Comparison of ENCODE assay signal across 17 cellular contexts in the genomic region with DNA sequence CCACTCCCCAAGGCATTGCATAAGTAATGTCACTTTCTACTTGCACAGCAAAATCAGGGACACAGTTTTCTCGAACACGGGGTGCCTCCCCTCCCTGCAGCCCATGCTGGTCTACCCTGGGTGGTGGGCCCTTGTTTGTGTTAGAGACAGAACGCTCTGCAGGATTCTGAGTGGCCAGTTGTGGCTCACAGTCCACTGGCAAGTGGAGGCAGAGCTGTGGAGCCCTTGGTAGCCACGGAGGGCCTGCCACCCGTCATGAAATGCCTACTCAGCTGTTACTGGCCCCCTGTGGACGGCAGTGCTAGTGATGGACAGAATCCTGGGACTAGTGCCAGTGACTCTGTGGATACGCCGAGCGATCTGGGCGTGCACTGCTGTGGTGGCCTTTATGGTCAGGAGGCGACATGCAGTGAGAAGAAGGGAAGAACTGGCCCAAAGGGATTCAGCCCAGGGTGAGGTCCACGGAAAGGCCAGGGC. TPM values are rescaled to one million over a fixed set of nuclear protein-coding genes. Genes with fewer than 3 reads are reported as not detected.
DNase-seq lines count a peak whose midpoint lies in the region; ATAC-seq and TF ChIP-seq lines count a peak whose summit lies in the region.
"Had no signal": no experiment of that assay in that cellular context is flagged by ENCODE, and none has a peak within 500 bp of the region (broad histone marks: within the 10 kb centered on the region; RNA-seq: fewer than 3 reads in every experiment).

No MANE protein-coding gene starts in this region.

- peak overlapping the region; percentile 15 for H3K4me3 ChIP-seq in coronary artery
- H3K4me3 ChIP-seq in mesenchymal stem cell (ENCODE audit: insufficient read depth in 1 of 2, low read depth in 1 of 2, low read length in 2 of 2), result no peak overlapping the region
- no peak overlapping the region for H3K4me3 ChIP-seq in thyroid gland (replicated peaks in 1 of 3)
- no peak overlapping the region for H3K4me3 ChIP-seq in SK-N-SH (ENCODE audit: low read depth in 2 of 2, low read length in 1 of 2)
- H3K4me3 ChIP-seq: MG63 had no signal

- WGBS in mesenchymal stem cell, result 97% methylated on average over 12 of the region's 12 CpGs
- WGBS in thyroid gland, 2 donors, result 82 to 93% methylated on average over 8 to 12 of the region's 12 CpGs
- WGBS in SK-N-SH (ENCODE audit: low lambda C conversion rate), result 95% methylated on average over 9 of the region's 12 CpGs

- no peak overlapping the region for H2BK15ac ChIP-seq in mesenchymal stem cell (ENCODE audit: low read depth, poor library complexity, severe bottlenecking)

- H3K9me3 ChIP-seq in mesenchymal stem cell (ENCODE audit: control insufficient read depth, low read length) (no peaks in the 10 kb centered on the region), thyroid gland (no peaks in the 10 kb centered on the region), SK-N-SH (no peaks in the 10 kb centered on the region)
- H3K9me3 ChIP-seq: MG63 had no signal

- peaks cover 15% of the 10 kb centered on the region; the same call in 1 of the 2 replicates for H3K79me2 ChIP-seq in SK-N-SH (ENCODE audit: insufficient read depth)

- no peaks in the 10 kb centered on the region for H3K27me3 ChIP-seq in mesenchymal stem cell (ENCODE audit: control insufficient read depth in 1 of 2, insufficient read depth in 1 of 2, low read length in 2 of 2)
- H3K27me3 ChIP-seq in thyroid gland, result no peaks in the 10 kb centered on the region
- H3K27me3 ChIP-seq in SK-N-SH (ENCODE audit: insufficient read depth), result no peaks in the 10 kb centered on the region
- H3K27me3 ChIP-seq: MG63 had no signal

- no peaks in the 10 kb centered on the region for H4K20me1 ChIP-seq in SK-N-SH (ENCODE audit: insufficient read depth)

- H4K91ac ChIP-seq in mesenchymal stem cell (ENCODE audit: low read length), result peak overlapping the region; percentile 44

- H3K4ac ChIP-seq in mesenchymal stem cell (ENCODE audit: low read depth in 1 of 2, low read length in 2 of 2), result no peak overlapping the region

- no peak overlapping the region for H2AK5ac ChIP-seq in mesenchymal stem cell (ENCODE audit: low read length, severe bottlenecking)

- no peak overlapping the region for H3K14ac ChIP-seq in mesenchymal stem cell (ENCODE audit: low read length in 2 of 2)

- no peak for TF ChIP-seq RAD21 in SK-N-SH (IDR thresholded peaks at IDR 0.05; ENCODE audit: low read length)

- no peaks in the 10 kb centered on the region for H3K9me2 ChIP-seq in SK-N-SH

- ATAC-seq in GM21390 (IDR thresholded peaks at IDR 0.05; ENCODE audit: unreplicated experiment), result no peak
- ATAC-seq: CD8-positive, alpha-beta T cell had no signal

- H2AFZ ChIP-seq in mesenchymal stem cell (ENCODE audit: low read depth, low read length) (no peak overlapping the region), SK-N-SH (ENCODE audit: low read depth) (no peak overlapping the region)

- no peak overlapping the region for H2BK5ac ChIP-seq in mesenchymal stem cell (ENCODE audit: low read depth, low read length, poor library complexity, severe bottlenecking)

- no peak overlapping the region for H2BK120ac ChIP-seq in mesenchymal stem cell (ENCODE audit: low read depth, low read length)

- CTCF ChIA-PET in RWPE1 (lab: Yijun Ruan, JAX) (no interaction called here), SK-N-SH (lab: Yijun Ruan, JAX) (no interaction called here)

- H3K18ac ChIP-seq in mesenchymal stem cell (ENCODE audit: low read depth in 1 of 2, low read length in 2 of 2), result peak overlapping the region in 1 of 2 experiments; percentile 21

- no peak for TF ChIP-seq POLR2A in thyroid gland (IDR thresholded peaks at IDR 0.05)

- no peak overlapping the region for H4K8ac ChIP-seq in mesenchymal stem cell (ENCODE audit: low read length)

- H2BK12ac ChIP-seq in mesenchymal stem cell (ENCODE audit: low read length in 2 of 2), result no peak overlapping the region

- H3K27ac ChIP-seq in RWPE1 (peak overlapping the region; percentile 10; the same call in 1 of the 2 replicates), coronary artery (peak overlapping the region; percentile 12 to 85), mesenchymal stem cell (ENCODE audit: low read length, poor library complexity, severe bottlenecking) (no peak overlapping the region), thyroid gland (peak overlapping the region; percentile 15 to 64 (median 46)), SK-N-SH (ENCODE audit: low read depth in 2 of 2, low read length in 1 of 2) (no peak overlapping the region)

- no peak overlapping the region for H3K9ac ChIP-seq in mesenchymal stem cell (ENCODE audit: low read length)
- no peak overlapping the region for H3K9ac ChIP-seq in SK-N-SH

- H3F3A ChIP-seq in SK-N-SH (replicated peaks; ENCODE audit: insufficient read depth), result peaks cover 17% of the 10 kb centered on the region

- H3K36me3 ChIP-seq in mesenchymal stem cell (ENCODE audit: control insufficient read depth in 1 of 2, insufficient read depth in 2 of 2, low read depth in 1 of 2, low read length in 2 of 2) (peaks cover 2 to 7% of the 10 kb centered on the region in 2 experiments), thyroid gland (no peaks in the 10 kb centered on the region), SK-N-SH (replicated peaks in 1 of 2; ENCODE audit: control insufficient read depth in 1 of 2, insufficient read depth in 2 of 2, low read length in 1 of 2) (no peaks in the 10 kb centered on the region)
- H3K36me3 ChIP-seq: MG63 had no signal

- intact Hi-C loops in thyroid gland (cut with DNase I), result no loop called here

- POLR2A ChIA-PET in RWPE1 (lab: Yijun Ruan, JAX; ENCODE audit: low non-redundant PET) (no interaction called here), SK-N-SH (lab: Yijun Ruan, JAX) (no interaction called here)

- TF ChIP-seq CTCF in RWPE1 (conservative IDR thresholded peaks at IDR 0.05; ENCODE audit: low read depth) (no peak), coronary artery (IDR thresholded peaks at IDR 0.05) (no peak), thyroid gland (IDR thresholded peaks at IDR 0.05) (no peak), SK-N-SH (IDR thresholded peaks at IDR 0.05) (no peak)

- no peak overlapping the region for H3K23ac ChIP-seq in mesenchymal stem cell (ENCODE audit: low read length in 2 of 2)

- H3K4me2 ChIP-seq in mesenchymal stem cell (ENCODE audit: low read length, poor library complexity, severe bottlenecking) (no peak overlapping the region), SK-N-SH (no peak overlapping the region)

- no peak for TF ChIP-seq EP300 in SK-N-SH (IDR thresholded peaks at IDR 0.05; ENCODE audit: borderline replicate concordance in 1 of 2, low read depth in 1 of 2, low read length in 1 of 2)

- DNase-seq in RWPE1 (ENCODE audit: low spot score) (no peak), coronary artery (ENCODE audit: low spot score) (no peak), mesenchymal stem cell (no peak), thyroid gland (no peak), SK-N-SH (no peak)
- no peak for DNase-seq in activated CD8-positive, alpha-beta memory T cell treated with anti-CD3 and anti-CD28 coated beads for 24 hours
- DNase-seq: CD8-positive, alpha-beta T cell; DMS 273 treated with DMSO at 0.1 percent for 48 hours; MG63; NCI-H1092 treated with DMSO at 0.1 percent for 48 hours; NCI-H1694; NCI-H2107; NCI-H226; NCI-H526 treated with DMSO at 0.1 percent for 48 hours; NK-92 treated with Interleukin-12 subunit alpha and Interleukin-12 subunit beta, amount 100 ng/mL, for 24 hours; OCI-M1 had no signal

- peaks cover 2% of the 10 kb centered on the region for H3K79me1 ChIP-seq in mesenchymal stem cell (replicated peaks; ENCODE audit: low read length, poor library complexity, severe bottlenecking)

- peaks cover 14% of the 10 kb centered on the region for H3K4me1 ChIP-seq in mesenchymal stem cell (ENCODE audit: control insufficient read depth, insufficient read depth, low read depth, low read length)
- H3K4me1 ChIP-seq in thyroid gland, result peaks cover 25 to 49% of the 10 kb centered on the region in 2 donors
- peaks cover 9 to 22% of the 10 kb centered on the region in 2 experiments for H3K4me1 ChIP-seq in SK-N-SH (ENCODE audit: control insufficient read depth in 1 of 2, insufficient read depth in 2 of 2, low read depth in 1 of 2, low read length in 1 of 2)

TF ChIP-seq in SK-N-SH, 30 proteins besides CTCF, POLR2A, EP300 and RAD21 (continues in another document):
- no peak for TF ChIP-seq EZH2phosphoT487 (IDR thresholded peaks at IDR 0.05; ENCODE audit: borderline replicate concordance, low read depth)
- no peak for TF ChIP-seq RFX5 (IDR thresholded peaks at IDR 0.05; ENCODE audit: low read length)
- no peak for TF ChIP-seq GATA2 (CRISPR knock-in tag; IDR thresholded peaks at IDR 0.05)
- no peak for TF ChIP-seq TAF1 (IDR thresholded peaks at IDR 0.05; ENCODE audit: borderline replicate concordance, low read depth, low read length)
- TF ChIP-seq, protein P1, sequence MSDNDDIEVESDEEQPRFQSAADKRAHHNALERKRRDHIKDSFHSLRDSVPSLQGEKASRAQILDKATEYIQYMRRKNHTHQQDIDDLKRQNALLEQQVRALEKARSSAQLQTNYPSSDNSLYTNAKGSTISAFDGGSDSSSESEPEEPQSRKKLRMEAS (IDR thresholded peaks at IDR 0.05; ENCODE audit: low read depth), result no peak
- no peak for TF ChIP-seq NFIC (IDR thresholded peaks at IDR 0.05; ENCODE audit: borderline replicate concordance)
- TF ChIP-seq FOSL2 (IDR thresholded peaks at IDR 0.05; ENCODE audit: borderline replicate concordance, low read depth), result no peak
- TF ChIP-seq RXRA (IDR thresholded peaks at IDR 0.05; ENCODE audit: borderline replicate concordance, low read depth), result no peak
- no peak for TF ChIP-seq FOXJ3 (CRISPR knock-in tag; IDR thresholded peaks at IDR 0.05)
- TF ChIP-seq RCOR1 (IDR thresholded peaks at IDR 0.05; ENCODE audit: low read length), result no peak
- no peak for TF ChIP-seq SIN3A (IDR thresholded peaks at IDR 0.05; ENCODE audit: borderline replicate concordance, low read depth, low read length)

RNA-seq across cellular contexts. Expression of a gene that starts 54.0 kb away (rescaled TPM):
- polyA plus RNA-seq in mesenchymal stem cell (2013, experiment 1 of 2), result 0.15 TPM
- 0.26 TPM for polyA plus RNA-seq in mesenchymal stem cell (2013, experiment 2 of 2)
- total RNA-seq in thyroid gland, result not detected
- polyA plus RNA-seq in SK-N-SH (2012; rRNA removed), result 0.06 and 0.07 TPM in 2 replicates
- polyA plus RNA-seq in SK-N-SH (2012; cell fraction: cytosol; rRNA removed), result 0.08 TPM in 2 replicates
- 0.06 and 0.07 TPM in 2 replicates for polyA plus RNA-seq in SK-N-SH (2012; cell fraction: nucleus; rRNA removed)
- total RNA-seq: CD8-positive, alpha-beta T cell had no signal

Comparison
In these comparisons a context has a peak if more than half of its experiments do, and no peak if none do; other contexts are left out.
1. H3K27ac ChIP-seq: peak in RWPE1 (single experiment), coronary artery (2 of 2) and thyroid gland (3 of 3); none in mesenchymal stem cell (single experiment) and SK-N-SH (0 of 2).